Comparison of ENCODE assay signal across 1 cellular context in the genomic region with DNA sequence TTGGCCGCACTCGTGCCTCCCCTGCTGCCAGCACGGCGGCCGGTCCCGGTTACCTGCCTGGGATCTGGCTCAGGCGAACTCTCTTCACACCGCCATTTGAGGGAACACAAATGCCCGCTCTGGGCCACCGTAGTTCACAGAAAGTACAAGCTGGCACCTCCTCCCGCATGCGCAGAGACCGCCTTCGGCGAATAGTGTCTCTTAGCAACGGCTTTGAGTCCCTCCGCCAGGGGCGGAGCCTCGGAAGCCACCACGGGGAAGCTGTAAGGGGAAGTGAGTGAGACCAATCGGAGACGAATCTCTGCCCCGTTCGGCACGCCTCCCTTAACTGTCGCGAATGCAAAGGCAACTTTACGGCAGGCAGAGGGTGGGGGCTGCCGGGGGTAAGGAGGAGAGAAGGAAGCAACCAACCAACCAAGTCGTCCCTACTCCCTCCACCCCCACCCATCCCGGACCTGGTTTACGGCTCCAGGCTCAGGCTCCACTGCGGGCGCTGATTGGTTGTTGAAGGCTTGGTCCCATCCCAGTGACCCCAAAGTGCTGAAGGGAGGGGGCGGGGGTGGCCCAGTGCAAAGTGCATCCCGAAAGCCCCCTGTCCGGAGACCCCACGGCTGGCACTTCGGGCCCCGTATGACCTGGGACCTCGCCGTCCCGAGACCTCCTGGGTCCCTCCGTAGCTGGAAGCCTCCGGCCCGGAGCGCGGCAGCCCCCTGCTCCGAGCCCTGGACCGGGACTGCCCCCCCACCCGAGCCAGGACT.
TF ChIP-seq lines count a peak whose summit lies in the region.

A gene with protein sequence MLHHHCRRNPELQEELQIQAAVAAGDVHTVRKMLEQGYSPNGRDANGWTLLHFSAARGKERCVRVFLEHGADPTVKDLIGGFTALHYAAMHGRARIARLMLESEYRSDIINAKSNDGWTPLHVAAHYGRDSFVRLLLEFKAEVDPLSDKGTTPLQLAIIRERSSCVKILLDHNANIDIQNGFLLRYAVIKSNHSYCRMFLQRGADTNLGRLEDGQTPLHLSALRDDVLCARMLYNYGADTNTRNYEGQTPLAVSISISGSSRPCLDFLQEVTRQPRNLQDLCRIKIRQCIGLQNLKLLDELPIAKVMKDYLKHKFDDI (plus strand): TSS at position 526 of the 758 bp plus-strand sequence. CDS start 9,628 bp downstream, outside the sequence.
A gene with protein sequence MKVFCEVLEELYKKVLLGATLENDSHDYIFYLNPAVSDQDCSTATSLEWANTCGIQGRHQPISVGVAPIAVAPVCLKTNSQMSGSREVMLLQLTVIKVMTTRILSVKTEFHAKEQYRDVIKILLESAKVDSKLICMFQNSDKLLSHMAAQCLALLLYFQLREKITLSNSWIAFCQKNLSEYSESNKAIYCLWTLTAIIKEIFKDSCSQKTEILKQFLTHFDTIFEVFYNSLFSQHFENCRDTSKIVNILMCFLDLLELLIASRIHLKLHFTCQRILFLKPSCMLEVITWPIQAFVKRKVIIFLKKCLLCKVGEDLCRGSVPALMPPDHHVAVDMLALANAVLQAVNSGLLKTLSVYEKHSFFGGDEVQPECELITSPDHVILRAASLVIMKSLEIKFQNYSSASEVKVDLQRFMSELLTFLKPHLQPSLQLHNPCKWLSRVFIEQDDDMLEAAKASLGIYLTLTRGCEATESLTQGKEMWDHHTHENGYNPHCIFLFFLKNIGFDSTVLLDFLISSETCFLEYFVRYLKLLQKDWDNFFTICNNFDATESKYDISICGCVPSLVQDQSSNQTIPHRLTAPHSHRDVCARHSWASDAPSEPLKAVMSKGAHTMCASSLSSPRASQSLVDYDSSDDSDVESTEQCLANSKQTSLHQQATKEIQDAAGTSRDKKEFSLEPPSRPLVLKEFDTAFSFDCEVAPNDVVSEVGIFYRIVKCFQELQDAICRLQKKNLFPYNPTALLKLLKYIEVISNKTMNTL (minus strand): TSS at position 121 of the 758 bp plus-strand sequence. CDS start 21,342 bp downstream, outside the sequence.

TF ChIP-seq in HepG2, 621 proteins besides CTCF, POLR2A, EP300 and RAD21 (continued from another document and continues in another):
- TF ChIP-seq, protein P1, sequence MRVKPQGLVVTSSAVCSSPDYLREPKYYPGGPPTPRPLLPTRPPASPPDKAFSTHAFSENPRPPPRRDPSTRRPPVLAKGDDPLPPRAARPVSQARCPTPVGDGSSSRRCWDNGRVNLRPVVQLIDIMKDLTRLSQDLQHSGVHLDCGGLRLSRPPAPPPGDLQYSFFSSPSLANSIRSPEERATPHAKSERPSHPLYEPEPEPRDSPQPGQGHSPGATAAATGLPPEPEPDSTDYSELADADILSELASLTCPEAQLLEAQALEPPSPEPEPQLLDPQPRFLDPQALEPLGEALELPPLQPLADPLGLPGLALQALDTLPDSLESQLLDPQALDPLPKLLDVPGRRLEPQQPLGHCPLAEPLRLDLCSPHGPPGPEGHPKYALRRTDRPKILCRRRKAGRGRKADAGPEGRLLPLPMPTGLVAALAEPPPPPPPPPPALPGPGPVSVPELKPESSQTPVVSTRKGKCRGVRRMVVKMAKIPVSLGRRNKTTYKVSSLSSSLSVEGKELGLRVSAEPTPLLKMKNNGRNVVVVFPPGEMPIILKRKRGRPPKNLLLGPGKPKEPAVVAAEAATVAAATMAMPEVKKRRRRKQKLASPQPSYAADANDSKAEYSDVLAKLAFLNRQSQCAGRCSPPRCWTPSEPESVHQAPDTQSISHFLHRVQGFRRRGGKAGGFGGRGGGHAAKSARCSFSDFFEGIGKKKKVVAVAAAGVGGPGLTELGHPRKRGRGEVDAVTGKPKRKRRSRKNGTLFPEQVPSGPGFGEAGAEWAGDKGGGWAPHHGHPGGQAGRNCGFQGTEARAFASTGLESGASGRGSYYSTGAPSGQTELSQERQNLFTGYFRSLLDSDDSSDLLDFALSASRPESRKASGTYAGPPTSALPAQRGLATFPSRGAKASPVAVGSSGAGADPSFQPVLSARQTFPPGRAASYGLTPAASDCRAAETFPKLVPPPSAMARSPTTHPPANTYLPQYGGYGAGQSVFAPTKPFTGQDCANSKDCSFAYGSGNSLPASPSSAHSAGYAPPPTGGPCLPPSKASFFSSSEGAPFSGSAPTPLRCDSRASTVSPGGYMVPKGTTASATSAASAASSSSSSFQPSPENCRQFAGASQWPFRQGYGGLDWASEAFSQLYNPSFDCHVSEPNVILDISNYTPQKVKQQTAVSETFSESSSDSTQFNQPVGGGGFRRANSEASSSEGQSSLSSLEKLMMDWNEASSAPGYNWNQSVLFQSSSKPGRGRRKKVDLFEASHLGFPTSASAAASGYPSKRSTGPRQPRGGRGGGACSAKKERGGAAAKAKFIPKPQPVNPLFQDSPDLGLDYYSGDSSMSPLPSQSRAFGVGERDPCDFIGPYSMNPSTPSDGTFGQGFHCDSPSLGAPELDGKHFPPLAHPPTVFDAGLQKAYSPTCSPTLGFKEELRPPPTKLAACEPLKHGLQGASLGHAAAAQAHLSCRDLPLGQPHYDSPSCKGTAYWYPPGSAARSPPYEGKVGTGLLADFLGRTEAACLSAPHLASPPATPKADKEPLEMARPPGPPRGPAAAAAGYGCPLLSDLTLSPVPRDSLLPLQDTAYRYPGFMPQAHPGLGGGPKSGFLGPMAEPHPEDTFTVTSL (CRISPR knock-in tag; IDR thresholded peaks at IDR 0.05; ENCODE audit: borderline replicate concordance), result no peak
- TF ChIP-seq EEA1 (CRISPR knock-in tag; IDR thresholded peaks at IDR 0.05; ENCODE audit: borderline replicate concordance), result 0 out of 2 replicates have a peak, but pooled peaks have one; percentile 25
- peak; percentile 83 for TF ChIP-seq PHF21A (CRISPR knock-in tag; IDR thresholded peaks at IDR 0.05)
- TF ChIP-seq, protein P2, sequence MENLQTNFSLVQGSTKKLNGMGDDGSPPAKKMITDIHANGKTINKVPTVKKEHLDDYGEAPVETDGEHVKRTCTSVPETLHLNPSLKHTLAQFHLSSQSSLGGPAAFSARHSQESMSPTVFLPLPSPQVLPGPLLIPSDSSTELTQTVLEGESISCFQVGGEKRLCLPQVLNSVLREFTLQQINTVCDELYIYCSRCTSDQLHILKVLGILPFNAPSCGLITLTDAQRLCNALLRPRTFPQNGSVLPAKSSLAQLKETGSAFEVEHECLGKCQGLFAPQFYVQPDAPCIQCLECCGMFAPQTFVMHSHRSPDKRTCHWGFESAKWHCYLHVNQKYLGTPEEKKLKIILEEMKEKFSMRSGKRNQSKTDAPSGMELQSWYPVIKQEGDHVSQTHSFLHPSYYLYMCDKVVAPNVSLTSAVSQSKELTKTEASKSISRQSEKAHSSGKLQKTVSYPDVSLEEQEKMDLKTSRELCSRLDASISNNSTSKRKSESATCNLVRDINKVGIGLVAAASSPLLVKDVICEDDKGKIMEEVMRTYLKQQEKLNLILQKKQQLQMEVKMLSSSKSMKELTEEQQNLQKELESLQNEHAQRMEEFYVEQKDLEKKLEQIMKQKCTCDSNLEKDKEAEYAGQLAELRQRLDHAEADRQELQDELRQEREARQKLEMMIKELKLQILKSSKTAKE (CRISPR knock-in tag; IDR thresholded peaks at IDR 0.05; ENCODE audit: borderline replicate concordance), result no peak
- no peak for TF ChIP-seq ZNF816 (CRISPR knock-in tag; IDR thresholded peaks at IDR 0.05; ENCODE audit: borderline replicate concordance)
- TF ChIP-seq NCOA5 (CRISPR knock-in tag; IDR thresholded peaks at IDR 0.05), result no peak
- TF ChIP-seq RXRA (CRISPR knock-in tag; IDR thresholded peaks at IDR 0.05), result peak; percentile 77
- TF ChIP-seq ZNF350 (CRISPR knock-in tag; IDR thresholded peaks at IDR 0.05; ENCODE audit: borderline replicate concordance, low read depth), result peak; percentile 73
- TF ChIP-seq ZNF430 (CRISPR knock-in tag; IDR thresholded peaks at IDR 0.05), result peak; percentile 69; the same call in 1 of the 2 replicates
- TF ChIP-seq ZSCAN25 (CRISPR knock-in tag; IDR thresholded peaks at IDR 0.05), result peak; percentile 56
- TF ChIP-seq EHMT2 (IDR thresholded peaks at IDR 0.05; ENCODE audit: borderline replicate concordance, low read depth, low read length), result no peak
- TF ChIP-seq RFX1 (IDR thresholded peaks at IDR 0.05), result peak; percentile 99
- 0 out of 2 replicates have a peak, but pooled peaks have one; percentile 49 for TF ChIP-seq PAX8 (CRISPR knock-in tag; IDR thresholded peaks at IDR 0.05; ENCODE audit: borderline replicate concordance)
- 0 out of 2 replicates have a peak, but pooled peaks have one; percentile 26 for TF ChIP-seq POGZ (CRISPR knock-in tag; IDR thresholded peaks at IDR 0.05)
- 0 out of 2 replicates have a peak, but pooled peaks have one; percentile 15 for TF ChIP-seq ZNF292 (CRISPR knock-in tag; IDR thresholded peaks at IDR 0.05; ENCODE audit: borderline replicate concordance, low read depth)
- TF ChIP-seq ZIK1 (CRISPR knock-in tag; IDR thresholded peaks at IDR 0.05; ENCODE audit: borderline replicate concordance, low read depth), result peak; percentile 50; the same call in 1 of the 2 replicates
- TF ChIP-seq SP1 (IDR thresholded peaks at IDR 0.05), result no peak
- peak; percentile 59 for TF ChIP-seq SP1 (CRISPR knock-in tag; IDR thresholded peaks at IDR 0.05)
- TF ChIP-seq RXRB (CRISPR knock-in tag; IDR thresholded peaks at IDR 0.05; ENCODE audit: borderline replicate concordance), result peak; percentile 37; the same call in 1 of the 2 replicates
- TF ChIP-seq GABPB1 (CRISPR knock-in tag; IDR thresholded peaks at IDR 0.05), result peak; percentile 84
- TF ChIP-seq, protein P3, sequence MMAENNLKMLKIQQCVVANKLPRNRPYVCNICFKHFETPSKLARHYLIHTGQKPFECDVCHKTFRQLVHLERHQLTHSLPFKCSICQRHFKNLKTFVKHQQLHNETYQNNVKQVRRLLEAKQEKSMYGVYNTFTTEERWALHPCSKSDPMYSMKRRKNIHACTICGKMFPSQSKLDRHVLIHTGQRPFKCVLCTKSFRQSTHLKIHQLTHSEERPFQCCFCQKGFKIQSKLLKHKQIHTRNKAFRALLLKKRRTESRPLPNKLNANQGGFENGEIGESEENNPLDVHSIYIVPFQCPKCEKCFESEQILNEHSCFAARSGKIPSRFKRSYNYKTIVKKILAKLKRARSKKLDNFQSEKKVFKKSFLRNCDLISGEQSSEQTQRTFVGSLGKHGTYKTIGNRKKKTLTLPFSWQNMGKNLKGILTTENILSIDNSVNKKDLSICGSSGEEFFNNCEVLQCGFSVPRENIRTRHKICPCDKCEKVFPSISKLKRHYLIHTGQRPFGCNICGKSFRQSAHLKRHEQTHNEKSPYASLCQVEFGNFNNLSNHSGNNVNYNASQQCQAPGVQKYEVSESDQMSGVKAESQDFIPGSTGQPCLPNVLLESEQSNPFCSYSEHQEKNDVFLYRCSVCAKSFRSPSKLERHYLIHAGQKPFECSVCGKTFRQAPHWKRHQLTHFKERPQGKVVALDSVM (CRISPR knock-in tag; IDR thresholded peaks at IDR 0.05), result peak; percentile 50; the same call in 1 of the 2 replicates
- TF ChIP-seq, protein P4, sequence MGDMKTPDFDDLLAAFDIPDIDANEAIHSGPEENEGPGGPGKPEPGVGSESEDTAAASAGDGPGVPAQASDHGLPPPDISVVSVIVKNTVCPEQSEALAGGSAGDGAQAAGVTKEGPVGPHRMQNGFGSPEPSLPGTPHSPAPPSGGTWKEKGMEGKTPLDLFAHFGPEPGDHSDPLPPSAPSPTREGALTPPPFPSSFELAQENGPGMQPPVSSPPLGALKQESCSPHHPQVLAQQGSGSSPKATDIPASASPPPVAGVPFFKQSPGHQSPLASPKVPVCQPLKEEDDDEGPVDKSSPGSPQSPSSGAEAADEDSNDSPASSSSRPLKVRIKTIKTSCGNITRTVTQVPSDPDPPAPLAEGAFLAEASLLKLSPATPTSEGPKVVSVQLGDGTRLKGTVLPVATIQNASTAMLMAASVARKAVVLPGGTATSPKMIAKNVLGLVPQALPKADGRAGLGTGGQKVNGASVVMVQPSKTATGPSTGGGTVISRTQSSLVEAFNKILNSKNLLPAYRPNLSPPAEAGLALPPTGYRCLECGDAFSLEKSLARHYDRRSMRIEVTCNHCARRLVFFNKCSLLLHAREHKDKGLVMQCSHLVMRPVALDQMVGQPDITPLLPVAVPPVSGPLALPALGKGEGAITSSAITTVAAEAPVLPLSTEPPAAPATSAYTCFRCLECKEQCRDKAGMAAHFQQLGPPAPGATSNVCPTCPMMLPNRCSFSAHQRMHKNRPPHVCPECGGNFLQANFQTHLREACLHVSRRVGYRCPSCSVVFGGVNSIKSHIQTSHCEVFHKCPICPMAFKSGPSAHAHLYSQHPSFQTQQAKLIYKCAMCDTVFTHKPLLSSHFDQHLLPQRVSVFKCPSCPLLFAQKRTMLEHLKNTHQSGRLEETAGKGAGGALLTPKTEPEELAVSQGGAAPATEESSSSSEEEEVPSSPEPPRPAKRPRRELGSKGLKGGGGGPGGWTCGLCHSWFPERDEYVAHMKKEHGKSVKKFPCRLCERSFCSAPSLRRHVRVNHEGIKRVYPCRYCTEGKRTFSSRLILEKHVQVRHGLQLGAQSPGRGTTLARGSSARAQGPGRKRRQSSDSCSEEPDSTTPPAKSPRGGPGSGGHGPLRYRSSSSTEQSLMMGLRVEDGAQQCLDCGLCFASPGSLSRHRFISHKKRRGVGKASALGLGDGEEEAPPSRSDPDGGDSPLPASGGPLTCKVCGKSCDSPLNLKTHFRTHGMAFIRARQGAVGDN (CRISPR knock-in tag; IDR thresholded peaks at IDR 0.05), result peak; percentile 69
- TF ChIP-seq ZNF235 (CRISPR knock-in tag; IDR thresholded peaks at IDR 0.05; ENCODE audit: borderline replicate concordance), result no peak
- TF ChIP-seq FOXA1 (IDR thresholded peaks at IDR 0.05), result no peak
- TF ChIP-seq FOXA1 (CRISPR knock-in tag; IDR thresholded peaks at IDR 0.05), result no peak
- TF ChIP-seq, protein P5, sequence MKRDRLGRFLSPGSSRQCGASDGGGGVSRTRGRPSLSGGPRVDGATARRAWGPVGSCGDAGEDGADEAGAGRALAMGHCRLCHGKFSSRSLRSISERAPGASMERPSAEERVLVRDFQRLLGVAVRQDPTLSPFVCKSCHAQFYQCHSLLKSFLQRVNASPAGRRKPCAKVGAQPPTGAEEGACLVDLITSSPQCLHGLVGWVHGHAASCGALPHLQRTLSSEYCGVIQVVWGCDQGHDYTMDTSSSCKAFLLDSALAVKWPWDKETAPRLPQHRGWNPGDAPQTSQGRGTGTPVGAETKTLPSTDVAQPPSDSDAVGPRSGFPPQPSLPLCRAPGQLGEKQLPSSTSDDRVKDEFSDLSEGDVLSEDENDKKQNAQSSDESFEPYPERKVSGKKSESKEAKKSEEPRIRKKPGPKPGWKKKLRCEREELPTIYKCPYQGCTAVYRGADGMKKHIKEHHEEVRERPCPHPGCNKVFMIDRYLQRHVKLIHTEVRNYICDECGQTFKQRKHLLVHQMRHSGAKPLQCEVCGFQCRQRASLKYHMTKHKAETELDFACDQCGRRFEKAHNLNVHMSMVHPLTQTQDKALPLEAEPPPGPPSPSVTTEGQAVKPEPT (CRISPR knock-in tag; IDR thresholded peaks at IDR 0.05; ENCODE audit: low read depth), result peak; percentile 64; the same call in 1 of the 2 replicates
- TF ChIP-seq ZNF263 (CRISPR knock-in tag; IDR thresholded peaks at IDR 0.05), result 0 out of 2 replicates have a peak, but pooled peaks have one; percentile 15
- TF ChIP-seq MAFF (IDR thresholded peaks at IDR 0.05; ENCODE audit: low read depth, low read length), result 0 out of 2 replicates have a peak, but pooled peaks have one; percentile 21
- peak; percentile 83 for TF ChIP-seq ZBTB7B (CRISPR knock-in tag; IDR thresholded peaks at IDR 0.05)
- 0 out of 2 replicates have a peak, but pooled peaks have one; percentile 73 for TF ChIP-seq HOXA5 (CRISPR knock-in tag; IDR thresholded peaks at IDR 0.05)
- TF ChIP-seq HNF4G (IDR thresholded peaks at IDR 0.05; ENCODE audit: borderline replicate concordance, low read depth, low read length), result peak; percentile 82
- peak; percentile 58; the same call in 1 of the 2 replicates for TF ChIP-seq HNF4G (CRISPR knock-in tag; IDR thresholded peaks at IDR 0.05; ENCODE audit: borderline replicate concordance, low read depth)
